In genomic region chr2:178016612-178017011, GRCh38 we compare ENCODE assay signal across 9 cellular contexts. TPM values are rescaled to one million over a fixed set of nuclear protein-coding genes. Genes with fewer than 3 reads are reported as not detected.
"Had no signal": no experiment of that assay in that cellular context is flagged by ENCODE, and none has a peak within 500 bp of the region (broad histone marks: within the 10 kb centered on the region; RNA-seq: fewer than 3 reads in every experiment).

No MANE protein-coding gene starts in this region.

- H3K4me3 ChIP-seq: K562 had no signal

- FAIRE-seq: HTR-8/SVneo, K562 had no signal

- ATAC-seq: K562 had no signal

- H3K4me2 ChIP-seq: KMS-11 had no signal

- H3K9ac ChIP-seq: KMS-11 had no signal

- H3K27ac ChIP-seq: HL-60, KMS-11 had no signal

- DNase-seq: IMR-90, KBM-7, KG1 had no signal

RNA-seq across cellular contexts. Expression of gene PDE11A, which starts 56.0 kb away (rescaled TPM):
- total RNA-seq: HT-29 had no signal
- polyA plus RNA-seq: IgD-negative memory B cell had no signal
